Comparison of ENCODE assay signal across 10 cellular contexts in the genomic region with DNA sequence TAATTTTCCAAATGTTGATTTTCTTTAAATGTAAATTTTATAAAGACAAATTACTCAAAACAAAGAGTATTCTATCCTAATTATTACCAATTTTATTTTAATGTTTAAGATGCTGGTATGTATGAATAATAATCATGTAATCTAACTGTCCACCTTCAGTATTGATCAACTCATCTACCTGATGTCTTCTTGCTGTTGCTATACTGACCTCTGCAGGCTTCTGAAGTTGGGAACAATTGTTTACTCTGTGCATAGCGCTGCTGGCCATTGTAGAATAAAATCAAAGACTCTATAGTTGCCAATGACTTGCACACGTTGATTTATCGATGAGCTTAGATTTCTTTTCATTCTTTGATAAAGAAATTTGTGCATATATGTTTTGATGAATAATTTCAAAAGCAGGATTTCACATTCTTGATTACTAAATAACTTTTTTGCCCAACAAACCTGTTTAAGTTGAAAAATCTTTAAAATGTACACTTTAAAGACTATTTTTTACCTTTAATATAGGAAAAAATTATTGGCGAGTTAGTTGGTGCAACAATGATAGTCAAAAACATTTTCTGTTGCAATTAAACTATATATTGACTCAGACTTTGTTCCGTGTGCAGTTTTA.
A peak's percentile ranks its signal among the peaks of the same experiment; 100 is the strongest.
DNase-seq lines count a peak whose midpoint lies in the region; ATAC-seq, FAIRE-seq and TF ChIP-seq lines count a peak whose summit lies in the region.
"Had no signal": no experiment of that assay in that cellular context is flagged by ENCODE, and none has a peak within 500 bp of the region (broad histone marks: within the 10 kb centered on the region; RNA-seq: fewer than 3 reads in every experiment).

No MANE protein-coding gene starts in this region.

- WGBS in pancreas, 2 donors = 34% methylated on average over 5 of the region's 5 CpGs
- 74 to 82% (median 78%) methylated on average over 5 of the region's 5 CpGs for WGBS in spleen, 5 donors
- WGBS in esophagus squamous epithelium, 2 donors = 50 to 58% methylated on average over 5 of the region's 5 CpGs

- intact Hi-C loops in pancreas (cut with DNase I) = no loop called here
- intact Hi-C loops in spleen (cut with DNase I; ENCODE audit: low total_unique reads) = no loop called here
- intact Hi-C loops in esophagus squamous epithelium (cut with DNase I) = no loop called here

- FAIRE-seq in pancreas (lab: Jason Lieb, UNC) = peak; percentile 39

- ATAC-seq in pancreas = peak in 3 of 4 donors; percentile 46 to 58 (median 54)
- ATAC-seq in HG02610 (IDR thresholded peaks at IDR 0.05; ENCODE audit: unreplicated experiment) = no peak

- H3K4me1 ChIP-seq in pancreas (no peaks in the 10 kb centered on the region), spleen (no peaks in the 10 kb centered on the region), esophagus squamous epithelium (no peaks in the 10 kb centered on the region)

- H3K27me3 ChIP-seq in brain microvascular endothelial cell (replicated peaks) (no peaks in the 10 kb centered on the region), pancreas (no peaks in the 10 kb centered on the region), spleen (replicated peaks in 1 of 7) (no peaks in the 10 kb centered on the region), esophagus squamous epithelium (no peaks in the 10 kb centered on the region)

- DNase-seq in NCI-H1436 (lab: John Stamatoyannopoulos, UW) (peak; percentile 10), NCI-H1436 treated with DMSO at 0.1 percent for 48 hours (lab: John Stamatoyannopoulos, UW) (no peak), NCI-H1092 (lab: John Stamatoyannopoulos, UW) (peak; percentile 23), brain microvascular endothelial cell (no peak), pancreas (no peak), spleen (no peak), esophagus squamous epithelium (lab: John Stamatoyannopoulos, UW) (no peak)
- DNase-seq: 8988T, islet precursor cell had no signal

- H3K27ac ChIP-seq in brain microvascular endothelial cell = no peak overlapping the region
- no peak overlapping the region for H3K27ac ChIP-seq in pancreas
- no peak overlapping the region for H3K27ac ChIP-seq in spleen
- H3K27ac ChIP-seq in esophagus squamous epithelium = no peak overlapping the region

- no peaks in the 10 kb centered on the region for H3K36me3 ChIP-seq in brain microvascular endothelial cell (replicated peaks)
- H3K36me3 ChIP-seq in pancreas = no peaks in the 10 kb centered on the region
- no peaks in the 10 kb centered on the region for H3K36me3 ChIP-seq in spleen
- no peaks in the 10 kb centered on the region for H3K36me3 ChIP-seq in esophagus squamous epithelium

- H3K9me3 ChIP-seq in pancreas (no peaks in the 10 kb centered on the region), spleen (no peaks in the 10 kb centered on the region), esophagus squamous epithelium (no peaks in the 10 kb centered on the region)

- TF ChIP-seq POLR2A in spleen (IDR thresholded peaks at IDR 0.05) (no peak), esophagus squamous epithelium (IDR thresholded peaks at IDR 0.05) (no peak)

- in situ Hi-C loops in brain microvascular endothelial cell (cut with HindIII; ENCODE audit: low pct_ligation_motif_present, low sequenced_read_pairs) = no loop called here

- TF ChIP-seq CTCF in brain microvascular endothelial cell (IDR thresholded peaks at IDR 0.05; ENCODE audit: low read depth, low read length, missing control alignments) (peak; percentile 55), pancreas (IDR thresholded peaks at IDR 0.05) (no peak), spleen (IDR thresholded peaks at IDR 0.05 in 8 of 11, conservative IDR thresholded peaks at IDR 0.05 in 3 of 11) (no peak), esophagus squamous epithelium (IDR thresholded peaks at IDR 0.05) (no peak)

- no peak overlapping the region for H3K4me3 ChIP-seq in brain microvascular endothelial cell (ENCODE audit: low read depth, low read length)
- H3K4me3 ChIP-seq in pancreas = no peak overlapping the region
- no peak overlapping the region for H3K4me3 ChIP-seq in spleen
- H3K4me3 ChIP-seq in esophagus squamous epithelium = no peak overlapping the region

Comparison
In these comparisons a context has a peak if more than half of its experiments do, and no peak if none do; other contexts are left out.
1. DNase-seq: peak in NCI-H1436 (single experiment) and NCI-H1092 (single experiment); none in NCI-H1436 treated with DMSO at 0.1 percent for 48 hours (single experiment), brain microvascular endothelial cell (single experiment), pancreas (0 of 6), spleen (single experiment) and esophagus squamous epithelium (single experiment).